1 cellular context compared by ENCODE assay signal in genomic region chr3:186225603-186226002, GRCh38.
TF ChIP-seq lines count a peak whose summit lies in the region.

No MANE protein-coding gene starts in this region.

TF ChIP-seq in GM12878, 131 proteins besides CTCF, POLR2A, EP300 and RAD21 (continued from another document and continues in another):
- TF ChIP-seq SKIL (IDR thresholded peaks at IDR 0.05; ENCODE audit: low read depth, poor library complexity, severe bottlenecking) (peak; percentile 26), IRF5 (IDR thresholded peaks at IDR 0.05; ENCODE audit: borderline replicate concordance) (no peak), POLR2AphosphoS5 (IDR thresholded peaks at IDR 0.05; ENCODE audit: low read length) (no peak), YY1 (IDR thresholded peaks at IDR 0.05; ENCODE audit: low read depth, low read length) (no peak), ZNF384 (IDR thresholded peaks at IDR 0.05; ENCODE audit: borderline replicate concordance, low read depth, low read length) (no peak), ZNF217 (IDR thresholded peaks at IDR 0.05) (no peak), TAF1 (IDR thresholded peaks at IDR 0.05; ENCODE audit: borderline replicate concordance, low read depth, low read length) (no peak), HDGF (IDR thresholded peaks at IDR 0.05) (no peak), WRNIP1 (IDR thresholded peaks at IDR 0.05; ENCODE audit: borderline replicate concordance, low read depth, low read length) (no peak), NFXL1 (IDR thresholded peaks at IDR 0.05; ENCODE audit: borderline replicate concordance) (no peak), CHD4 (IDR thresholded peaks at IDR 0.05) (no peak), BACH1 (IDR thresholded peaks at IDR 0.05; ENCODE audit: borderline replicate concordance) (no peak), ZZZ3 (IDR thresholded peaks at IDR 0.05; ENCODE audit: control insufficient read depth, insufficient read length, low read depth) (no peak), ELK1 (IDR thresholded peaks at IDR 0.05; ENCODE audit: low read depth, low read length) (no peak), CEBPZ (IDR thresholded peaks at IDR 0.05; ENCODE audit: low read depth, low read length) (no peak), SREBF1 (IDR thresholded peaks at IDR 0.05; ENCODE audit: low read length) (no peak), HDAC2 (IDR thresholded peaks at IDR 0.05) (no peak), EZH2 (IDR thresholded peaks at IDR 0.05; ENCODE audit: borderline replicate concordance, control insufficient read depth, low read depth, low read length) (no peak), EGR1 (IDR thresholded peaks at IDR 0.05; ENCODE audit: borderline replicate concordance in 1 of 2, low read depth in 2 of 2, low read length in 2 of 2) (no peak), IKZF1 (conservative IDR thresholded peaks at IDR 0.05) (peak; percentile 42; the same call in 1 of the 2 replicates), JUNB (IDR thresholded peaks at IDR 0.05) (peak; percentile 90), NBN (IDR thresholded peaks at IDR 0.05) (no peak), CREM (IDR thresholded peaks at IDR 0.05; ENCODE audit: low read depth) (peak; percentile 85), BMI1 (IDR thresholded peaks at IDR 0.05; ENCODE audit: borderline replicate concordance) (no peak), ZNF622 (IDR thresholded peaks at IDR 0.05) (no peak), RBBP5 (conservative IDR thresholded peaks at IDR 0.05) (no peak), CREB1 (IDR thresholded peaks at IDR 0.05; ENCODE audit: low read depth) (peak; percentile 56), SUZ12 (IDR thresholded peaks at IDR 0.05; ENCODE audit: unreplicated experiment) (no peak), BCLAF1 (IDR thresholded peaks at IDR 0.05) (no peak), ZBTB40 (IDR thresholded peaks at IDR 0.05; ENCODE audit: borderline replicate concordance) (no peak), NKRF (conservative IDR thresholded peaks at IDR 0.05) (no peak), CEBPB (IDR thresholded peaks at IDR 0.05; ENCODE audit: borderline replicate concordance in 1 of 2, low read depth in 2 of 2, low read length in 2 of 2) (0 out of 4 replicates have a peak, but pooled peaks of 1 of the 2 experiments have one; percentile 26), PAX8 (IDR thresholded peaks at IDR 0.05) (no peak), SMAD5 (IDR thresholded peaks at IDR 0.05; ENCODE audit: low read depth) (no peak), NFIC (IDR thresholded peaks at IDR 0.05; ENCODE audit: low read depth, low read length) (peak; percentile 94), SMAD1 (IDR thresholded peaks at IDR 0.05; ENCODE audit: low read depth, partially characterized antibody) (no peak), SUPT20H (IDR thresholded peaks at IDR 0.05; ENCODE audit: borderline replicate concordance, control insufficient read depth, low read depth, low read length) (no peak), SP1 (IDR thresholded peaks at IDR 0.05; ENCODE audit: low read depth, low read length) (no peak), SIN3A (IDR thresholded peaks at IDR 0.05; ENCODE audit: low read depth, low read length) (no peak), BCL3 (IDR thresholded peaks at IDR 0.05; ENCODE audit: borderline replicate concordance, insufficient read depth, low read depth, low read length, poor library complexity, severe bottlenecking) (peak; percentile 90), PKNOX1 (IDR thresholded peaks at IDR 0.05) (no peak), PAX5 (IDR thresholded peaks at IDR 0.05; ENCODE audit: borderline replicate concordance, low read depth, low read length) (peak; percentile 24; the same call in 1 of the 2 replicates)
